ENCODE assay signal across 16 cellular contexts in the genomic region with DNA sequence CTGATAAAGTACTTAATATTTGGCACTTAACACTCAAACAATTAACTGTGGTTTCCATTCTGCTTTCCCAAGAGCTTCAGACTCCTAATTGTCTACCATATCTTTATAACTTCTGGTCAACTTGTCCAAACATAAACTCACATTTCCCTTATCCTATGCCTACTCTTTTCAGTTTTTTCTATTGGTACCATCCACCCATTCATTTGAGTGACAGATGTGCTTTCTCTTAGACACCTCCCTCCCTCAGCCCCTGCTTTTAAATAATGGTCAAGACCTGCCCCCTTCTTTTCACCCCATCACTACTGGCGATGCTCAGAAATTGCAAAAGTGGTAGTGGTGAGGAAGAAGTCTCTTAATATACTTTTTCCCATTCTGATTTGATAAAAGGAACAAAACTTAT.
"Had no signal": no experiment of that assay in that cellular context is flagged by ENCODE, and none has a peak within 500 bp of the region (broad histone marks: within the 10 kb centered on the region; RNA-seq: fewer than 3 reads in every experiment).

No MANE protein-coding gene starts in this region.

- H3K4me3 Mint-ChIP-seq: activated naive CD8-positive, alpha-beta T cell treated with anti-CD3 and anti-CD28 coated beads, Interleukin-2, amount 50 U/mL, for 24 hours; endodermal cell; neural progenitor cell; T-helper 1 cell treated with Interleukin-12 subunit alpha and Interleukin-12 subunit beta and Interleukin-4 antibody, amounts not matched to agents 30 μg/mL and 1 μg/mL, for 36 hours had no signal

- H3K27ac ChIP-seq: gastrocnemius medialis, neural progenitor cell, pancreas had no signal

- H3K36me3 ChIP-seq: neural progenitor cell, pancreas had no signal

- H3K4me1 ChIP-seq: pancreas had no signal

- ATAC-seq: activated naive CD8-positive, alpha-beta T cell treated with anti-CD3 and anti-CD28 coated beads, Interleukin-2, amount 50 U/mL, for 24 hours; gastrocnemius medialis; sciatic nerve had no signal

- H3K4me3 ChIP-seq: gastrocnemius medialis, lung, neural progenitor cell, pancreas had no signal

- DNase-seq: activated CD4-positive, alpha-beta T cell treated with anti-CD3 and anti-CD28 coated beads for 4 hours; activated naive CD4-positive, alpha-beta T cell; activated naive CD8-positive, alpha-beta T cell treated with anti-CD3 and anti-CD28 coated beads, Interleukin-2, amount 50 U/mL, for 24 hours; aorta; cerebellar nuclear complex; endodermal cell; gastrocnemius medialis; islet precursor cell; midbrain; pancreas; stimulated activated CD4-positive, alpha-beta T cell treated with anti-CD3 and anti-CD28 coated beads, Interleukin-12 subunit alpha, Interleukin-12 subunit beta, amount 100 ng/mL, for 4 hours; stimulated activated CD4-positive, alpha-beta T cell treated with anti-CD3 and anti-CD28 coated beads, Interleukin-2, amount 100 ng/mL, for 24 hours had no signal

- H3K27me3 Mint-ChIP-seq: activated naive CD8-positive, alpha-beta T cell treated with anti-CD3 and anti-CD28 coated beads, Interleukin-2, amount 50 U/mL, for 24 hours had no signal

- FAIRE-seq: pancreas had no signal

- H3K27ac Mint-ChIP-seq: activated naive CD8-positive, alpha-beta T cell treated with anti-CD3 and anti-CD28 coated beads, Interleukin-2, amount 50 U/mL, for 24 hours; endodermal cell; neural progenitor cell; T-helper 1 cell treated with Interleukin-12 subunit alpha and Interleukin-12 subunit beta and Interleukin-4 antibody, amounts not matched to agents 30 μg/mL and 1 μg/mL, for 36 hours had no signal

- H3K27me3 ChIP-seq: gastrocnemius medialis, neural progenitor cell, pancreas had no signal

- H3K9me3 Mint-ChIP-seq: activated naive CD8-positive, alpha-beta T cell treated with anti-CD3 and anti-CD28 coated beads, Interleukin-2, amount 50 U/mL, for 24 hours; endodermal cell; neural progenitor cell; T-helper 1 cell treated with Interleukin-12 subunit alpha and Interleukin-12 subunit beta and Interleukin-4 antibody, amounts not matched to agents 30 μg/mL and 1 μg/mL, for 36 hours had no signal

- H3K4me2 ChIP-seq: neural progenitor cell had no signal

- H3K9me3 ChIP-seq: gastrocnemius medialis, pancreas had no signal

- H2AFZ ChIP-seq: neural progenitor cell had no signal

- H3K9ac ChIP-seq: neural progenitor cell had no signal
